ENCODE assay signal across 4 cellular contexts in the genomic region with DNA sequence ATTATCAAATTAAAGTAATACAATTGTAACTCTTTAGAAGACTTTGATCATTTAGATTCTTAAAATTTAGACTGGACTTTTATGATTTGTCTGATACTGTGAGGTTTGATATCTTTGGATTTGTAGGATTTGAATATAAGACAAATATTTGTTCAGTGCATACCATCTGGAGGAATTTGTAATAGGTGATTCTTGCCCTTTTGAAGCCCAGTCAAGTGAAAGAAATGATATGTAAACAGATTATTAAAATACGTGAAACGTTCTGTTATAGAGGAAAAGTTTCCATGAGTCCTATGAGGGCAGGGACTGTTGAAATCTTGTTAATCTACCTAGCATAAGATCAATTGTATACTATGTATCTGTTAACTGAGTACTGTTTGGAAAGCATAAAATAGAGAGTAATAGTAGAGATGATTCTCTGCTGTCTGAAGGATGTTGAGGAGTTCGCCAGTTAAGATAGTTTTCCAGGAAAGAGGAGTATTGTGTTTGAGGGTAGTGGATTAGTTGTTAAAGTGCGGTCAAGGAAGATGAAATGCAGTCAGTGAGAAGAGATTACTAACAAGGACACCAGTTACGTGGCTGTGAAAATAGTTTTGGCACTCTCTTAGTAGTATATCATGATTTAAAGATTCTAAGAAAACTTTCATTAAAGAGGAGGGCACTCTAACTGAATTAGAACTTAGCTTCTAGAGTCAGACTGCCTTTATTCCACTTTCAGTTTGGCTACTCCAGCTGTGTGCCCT.
A peak's percentile ranks its signal among the peaks of the same experiment; 100 is the strongest.
TF ChIP-seq lines count a peak whose summit lies in the region.

No MANE protein-coding gene starts in this region.

TF ChIP-seq in SK-N-SH treated with all-trans-retinoic acid at 6 μM for 48 hours, 23 proteins besides CTCF, POLR2A, EP300 and RAD21:
- TF ChIP-seq, protein P1, sequence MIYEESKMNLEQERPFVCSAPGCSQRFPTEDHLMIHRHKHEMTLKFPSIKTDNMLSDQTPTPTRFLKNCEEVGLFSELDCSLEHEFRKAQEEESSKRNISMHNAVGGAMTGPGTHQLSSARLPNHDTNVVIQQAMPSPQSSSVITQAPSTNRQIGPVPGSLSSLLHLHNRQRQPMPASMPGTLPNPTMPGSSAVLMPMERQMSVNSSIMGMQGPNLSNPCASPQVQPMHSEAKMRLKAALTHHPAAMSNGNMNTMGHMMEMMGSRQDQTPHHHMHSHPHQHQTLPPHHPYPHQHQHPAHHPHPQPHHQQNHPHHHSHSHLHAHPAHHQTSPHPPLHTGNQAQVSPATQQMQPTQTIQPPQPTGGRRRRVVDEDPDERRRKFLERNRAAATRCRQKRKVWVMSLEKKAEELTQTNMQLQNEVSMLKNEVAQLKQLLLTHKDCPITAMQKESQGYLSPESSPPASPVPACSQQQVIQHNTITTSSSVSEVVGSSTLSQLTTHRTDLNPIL (CRISPR knock-in tag; IDR thresholded peaks at IDR 0.05; ENCODE audit: low read depth): no peak
- TF ChIP-seq ISL1 (CRISPR knock-in tag; IDR thresholded peaks at IDR 0.05) (no peak), ESRRG (CRISPR knock-in tag; IDR thresholded peaks at IDR 0.05) (no peak), GLIS3 (CRISPR knock-in tag; IDR thresholded peaks at IDR 0.05) (no peak), ZFP3 (CRISPR knock-in tag; IDR thresholded peaks at IDR 0.05) (0 out of 2 replicates have a peak, but pooled peaks have one; percentile 47), TOX (CRISPR knock-in tag; IDR thresholded peaks at IDR 0.05; ENCODE audit: borderline replicate concordance) (no peak)
- TF ChIP-seq, protein P2, sequence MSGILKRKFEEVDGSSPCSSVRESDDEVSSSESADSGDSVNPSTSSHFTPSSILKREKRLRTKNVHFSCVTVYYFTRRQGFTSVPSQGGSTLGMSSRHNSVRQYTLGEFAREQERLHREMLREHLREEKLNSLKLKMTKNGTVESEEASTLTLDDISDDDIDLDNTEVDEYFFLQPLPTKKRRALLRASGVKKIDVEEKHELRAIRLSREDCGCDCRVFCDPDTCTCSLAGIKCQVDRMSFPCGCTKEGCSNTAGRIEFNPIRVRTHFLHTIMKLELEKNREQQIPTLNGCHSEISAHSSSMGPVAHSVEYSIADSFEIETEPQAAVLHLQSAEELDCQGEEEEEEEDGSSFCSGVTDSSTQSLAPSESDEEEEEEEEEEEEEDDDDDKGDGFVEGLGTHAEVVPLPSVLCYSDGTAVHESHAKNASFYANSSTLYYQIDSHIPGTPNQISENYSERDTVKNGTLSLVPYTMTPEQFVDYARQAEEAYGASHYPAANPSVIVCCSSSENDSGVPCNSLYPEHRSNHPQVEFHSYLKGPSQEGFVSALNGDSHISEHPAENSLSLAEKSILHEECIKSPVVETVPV (CRISPR knock-in tag; IDR thresholded peaks at IDR 0.05): no peak

TF ChIP-seq in SK-N-SH, 30 proteins besides CTCF, POLR2A, EP300 and RAD21:
- TF ChIP-seq FOXJ3 (CRISPR knock-in tag; IDR thresholded peaks at IDR 0.05) (no peak), RXRA (IDR thresholded peaks at IDR 0.05; ENCODE audit: borderline replicate concordance, low read depth) (no peak), POLR2AphosphoS5 (IDR thresholded peaks at IDR 0.05; ENCODE audit: low read depth, low read length) (no peak), FOXM1 (IDR thresholded peaks at IDR 0.05; ENCODE audit: low read depth) (no peak), NFIC (IDR thresholded peaks at IDR 0.05; ENCODE audit: borderline replicate concordance) (no peak), TEAD4 (IDR thresholded peaks at IDR 0.05; ENCODE audit: borderline replicate concordance, insufficient read depth) (no peak), TCF12 (IDR thresholded peaks at IDR 0.05) (no peak)
- TF ChIP-seq, protein P3, sequence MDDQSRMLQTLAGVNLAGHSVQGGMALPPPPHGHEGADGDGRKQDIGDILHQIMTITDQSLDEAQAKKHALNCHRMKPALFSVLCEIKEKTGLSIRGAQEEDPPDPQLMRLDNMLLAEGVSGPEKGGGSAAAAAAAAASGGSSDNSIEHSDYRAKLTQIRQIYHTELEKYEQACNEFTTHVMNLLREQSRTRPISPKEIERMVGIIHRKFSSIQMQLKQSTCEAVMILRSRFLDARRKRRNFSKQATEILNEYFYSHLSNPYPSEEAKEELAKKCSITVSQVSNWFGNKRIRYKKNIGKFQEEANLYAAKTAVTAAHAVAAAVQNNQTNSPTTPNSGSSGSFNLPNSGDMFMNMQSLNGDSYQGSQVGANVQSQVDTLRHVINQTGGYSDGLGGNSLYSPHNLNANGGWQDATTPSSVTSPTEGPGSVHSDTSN (IDR thresholded peaks at IDR 0.05): no peak
- TF ChIP-seq, protein P4, sequence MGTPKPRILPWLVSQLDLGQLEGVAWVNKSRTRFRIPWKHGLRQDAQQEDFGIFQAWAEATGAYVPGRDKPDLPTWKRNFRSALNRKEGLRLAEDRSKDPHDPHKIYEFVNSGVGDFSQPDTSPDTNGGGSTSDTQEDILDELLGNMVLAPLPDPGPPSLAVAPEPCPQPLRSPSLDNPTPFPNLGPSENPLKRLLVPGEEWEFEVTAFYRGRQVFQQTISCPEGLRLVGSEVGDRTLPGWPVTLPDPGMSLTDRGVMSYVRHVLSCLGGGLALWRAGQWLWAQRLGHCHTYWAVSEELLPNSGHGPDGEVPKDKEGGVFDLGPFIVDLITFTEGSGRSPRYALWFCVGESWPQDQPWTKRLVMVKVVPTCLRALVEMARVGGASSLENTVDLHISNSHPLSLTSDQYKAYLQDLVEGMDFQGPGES (IDR thresholded peaks at IDR 0.05; ENCODE audit: low read depth, low read length): no peak
- TF ChIP-seq, protein P5, sequence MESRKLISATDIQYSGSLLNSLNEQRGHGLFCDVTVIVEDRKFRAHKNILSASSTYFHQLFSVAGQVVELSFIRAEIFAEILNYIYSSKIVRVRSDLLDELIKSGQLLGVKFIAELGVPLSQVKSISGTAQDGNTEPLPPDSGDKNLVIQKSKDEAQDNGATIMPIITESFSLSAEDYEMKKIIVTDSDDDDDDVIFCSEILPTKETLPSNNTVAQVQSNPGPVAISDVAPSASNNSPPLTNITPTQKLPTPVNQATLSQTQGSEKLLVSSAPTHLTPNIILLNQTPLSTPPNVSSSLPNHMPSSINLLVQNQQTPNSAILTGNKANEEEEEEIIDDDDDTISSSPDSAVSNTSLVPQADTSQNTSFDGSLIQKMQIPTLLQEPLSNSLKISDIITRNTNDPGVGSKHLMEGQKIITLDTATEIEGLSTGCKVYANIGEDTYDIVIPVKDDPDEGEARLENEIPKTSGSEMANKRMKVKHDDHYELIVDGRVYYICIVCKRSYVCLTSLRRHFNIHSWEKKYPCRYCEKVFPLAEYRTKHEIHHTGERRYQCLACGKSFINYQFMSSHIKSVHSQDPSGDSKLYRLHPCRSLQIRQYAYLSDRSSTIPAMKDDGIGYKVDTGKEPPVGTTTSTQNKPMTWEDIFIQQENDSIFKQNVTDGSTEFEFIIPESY (IDR thresholded peaks at IDR 0.05; ENCODE audit: borderline replicate concordance, low read depth): no peak

TF ChIP-seq in IMR-90, 13 proteins besides CTCF, POLR2A, EP300 and RAD21:
- no peak for TF ChIP-seq NFE2L2 (IDR thresholded peaks at IDR 0.05; ENCODE audit: low read depth, low read length)
- no peak for TF ChIP-seq MXI1 (IDR thresholded peaks at IDR 0.05; ENCODE audit: borderline replicate concordance, low read depth, low read length)
- no peak for TF ChIP-seq RFX5 (IDR thresholded peaks at IDR 0.05; ENCODE audit: low read depth, low read length)
- no peak for TF ChIP-seq RCOR1 (IDR thresholded peaks at IDR 0.05; ENCODE audit: insufficient replicate concordance, low read length)
- no peak for TF ChIP-seq MAFK (IDR thresholded peaks at IDR 0.05; ENCODE audit: low read depth, low read length)

TF ChIP-seq in K562, 482 proteins besides CTCF, POLR2A, EP300 and RAD21:
- peak; percentile 50; the same call in 1 of the 2 replicates for TF ChIP-seq ZEB2 (IDR thresholded peaks at IDR 0.05)
- peak; percentile 24; the same call in 1 of the 2 replicates for TF ChIP-seq CTBP1 (IDR thresholded peaks at IDR 0.05; ENCODE audit: borderline replicate concordance)
- TF ChIP-seq FOSL1 (tag; conservative IDR thresholded peaks at IDR 0.05): 0 out of 2 replicates have a peak, but pooled peaks have one; percentile 21
- TF ChIP-seq, protein P6, sequence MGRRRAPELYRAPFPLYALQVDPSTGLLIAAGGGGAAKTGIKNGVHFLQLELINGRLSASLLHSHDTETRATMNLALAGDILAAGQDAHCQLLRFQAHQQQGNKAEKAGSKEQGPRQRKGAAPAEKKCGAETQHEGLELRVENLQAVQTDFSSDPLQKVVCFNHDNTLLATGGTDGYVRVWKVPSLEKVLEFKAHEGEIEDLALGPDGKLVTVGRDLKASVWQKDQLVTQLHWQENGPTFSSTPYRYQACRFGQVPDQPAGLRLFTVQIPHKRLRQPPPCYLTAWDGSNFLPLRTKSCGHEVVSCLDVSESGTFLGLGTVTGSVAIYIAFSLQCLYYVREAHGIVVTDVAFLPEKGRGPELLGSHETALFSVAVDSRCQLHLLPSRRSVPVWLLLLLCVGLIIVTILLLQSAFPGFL (CRISPR knock-in tag; IDR thresholded peaks at IDR 0.05): no peak
- TF ChIP-seq CXXC5 (CRISPR knock-in tag; IDR thresholded peaks at IDR 0.05): peak; percentile 49
- peak; percentile 80; the same call in 1 of the 2 replicates for TF ChIP-seq MECOM (CRISPR knock-in tag; IDR thresholded peaks at IDR 0.05)
- peak; percentile 73 for TF ChIP-seq GATA2 (CRISPR knock-in tag; IDR thresholded peaks at IDR 0.05)
- no peak for TF ChIP-seq BMI1 (IDR thresholded peaks at IDR 0.05; ENCODE audit: low read length)
- TF ChIP-seq SMAD4 (CRISPR knock-in tag; conservative IDR thresholded peaks at IDR 0.05): 0 out of 2 replicates have a peak, but pooled peaks have one; percentile 60
- TF ChIP-seq RCOR1 (IDR thresholded peaks at IDR 0.05; ENCODE audit: borderline replicate concordance in 1 of 2, low read depth in 2 of 2, low read length in 2 of 2): peak in 1 of 2 experiments; percentile 75; a peak in 1 of 4 replicates
- TF ChIP-seq SMARCA4 (IDR thresholded peaks at IDR 0.05): peak; percentile 62; the same call in 1 of the 2 replicates
- peak; percentile 30; the same call in 1 of the 2 replicates for TF ChIP-seq ZNF766 (CRISPR knock-in tag; conservative IDR thresholded peaks at IDR 0.05)
- TF ChIP-seq, protein P7, sequence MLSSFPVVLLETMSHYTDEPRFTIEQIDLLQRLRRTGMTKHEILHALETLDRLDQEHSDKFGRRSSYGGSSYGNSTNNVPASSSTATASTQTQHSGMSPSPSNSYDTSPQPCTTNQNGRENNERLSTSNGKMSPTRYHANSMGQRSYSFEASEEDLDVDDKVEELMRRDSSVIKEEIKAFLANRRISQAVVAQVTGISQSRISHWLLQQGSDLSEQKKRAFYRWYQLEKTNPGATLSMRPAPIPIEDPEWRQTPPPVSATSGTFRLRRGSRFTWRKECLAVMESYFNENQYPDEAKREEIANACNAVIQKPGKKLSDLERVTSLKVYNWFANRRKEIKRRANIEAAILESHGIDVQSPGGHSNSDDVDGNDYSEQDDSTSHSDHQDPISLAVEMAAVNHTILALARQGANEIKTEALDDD (IDR thresholded peaks at IDR 0.05): peak; percentile 99
- peak; percentile 82 for TF ChIP-seq STAT5A (IDR thresholded peaks at IDR 0.05; ENCODE audit: borderline replicate concordance, low read length)
- TF ChIP-seq, protein P8, sequence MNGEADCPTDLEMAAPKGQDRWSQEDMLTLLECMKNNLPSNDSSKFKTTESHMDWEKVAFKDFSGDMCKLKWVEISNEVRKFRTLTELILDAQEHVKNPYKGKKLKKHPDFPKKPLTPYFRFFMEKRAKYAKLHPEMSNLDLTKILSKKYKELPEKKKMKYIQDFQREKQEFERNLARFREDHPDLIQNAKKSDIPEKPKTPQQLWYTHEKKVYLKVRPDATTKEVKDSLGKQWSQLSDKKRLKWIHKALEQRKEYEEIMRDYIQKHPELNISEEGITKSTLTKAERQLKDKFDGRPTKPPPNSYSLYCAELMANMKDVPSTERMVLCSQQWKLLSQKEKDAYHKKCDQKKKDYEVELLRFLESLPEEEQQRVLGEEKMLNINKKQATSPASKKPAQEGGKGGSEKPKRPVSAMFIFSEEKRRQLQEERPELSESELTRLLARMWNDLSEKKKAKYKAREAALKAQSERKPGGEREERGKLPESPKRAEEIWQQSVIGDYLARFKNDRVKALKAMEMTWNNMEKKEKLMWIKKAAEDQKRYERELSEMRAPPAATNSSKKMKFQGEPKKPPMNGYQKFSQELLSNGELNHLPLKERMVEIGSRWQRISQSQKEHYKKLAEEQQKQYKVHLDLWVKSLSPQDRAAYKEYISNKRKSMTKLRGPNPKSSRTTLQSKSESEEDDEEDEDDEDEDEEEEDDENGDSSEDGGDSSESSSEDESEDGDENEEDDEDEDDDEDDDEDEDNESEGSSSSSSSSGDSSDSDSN (IDR thresholded peaks at IDR 0.05; ENCODE audit: borderline replicate concordance in 1 of 2, low read depth in 2 of 2, low read length in 2 of 2): no peak
- TF ChIP-seq SOX6 (IDR thresholded peaks at IDR 0.05): peak; percentile 78
- peak; percentile 69 for TF ChIP-seq ARID1B (IDR thresholded peaks at IDR 0.05)
- TF ChIP-seq JUND (IDR thresholded peaks at IDR 0.05; ENCODE audit: borderline replicate concordance, low read depth, low read length): 0 out of 2 replicates have a peak, but pooled peaks have one; percentile 22
- TF ChIP-seq JUND (tag; IDR thresholded peaks at IDR 0.05; ENCODE audit: borderline replicate concordance, low read depth, low read length): no peak; the same call in 2 of the 3 replicates
- peak; percentile 28; the same call in 1 of the 2 replicates for TF ChIP-seq NCOR1 (IDR thresholded peaks at IDR 0.05)
- TF ChIP-seq ZBTB7A (IDR thresholded peaks at IDR 0.05; ENCODE audit: borderline replicate concordance, control insufficient read depth, low read depth, low read length): no peak
- peak; percentile 45 for TF ChIP-seq MEIS2 (IDR thresholded peaks at IDR 0.05; ENCODE audit: partially characterized antibody)
- peak; percentile 50 for TF ChIP-seq DPF2 (IDR thresholded peaks at IDR 0.05)
- peak; percentile 51; the same call in 1 of the 2 replicates for TF ChIP-seq SMARCE1 (IDR thresholded peaks at IDR 0.05)
- TF ChIP-seq NFYB (IDR thresholded peaks at IDR 0.05; ENCODE audit: extremely low read depth, insufficient read length): no peak
- TF ChIP-seq FIP1L1 (IDR thresholded peaks at IDR 0.05; ENCODE audit: low read depth, low read length, poor library complexity, severe bottlenecking): no peak
- TF ChIP-seq KDM1A (IDR thresholded peaks at IDR 0.05): peak; percentile 42 to 51; a peak in 2 of 4 replicates
- no peak for TF ChIP-seq POLR2B (IDR thresholded peaks at IDR 0.05; ENCODE audit: low read depth, partially characterized antibody)
- peak; percentile 53 for TF ChIP-seq BRD9 (IDR thresholded peaks at IDR 0.05; ENCODE audit: low read depth, partially characterized antibody)
- peak in 1 of 2 experiments; percentile 62; a peak in 1 of 4 replicates for TF ChIP-seq HDAC1 (IDR thresholded peaks at IDR 0.05)
- no peak for TF ChIP-seq CEBPG (CRISPR knock-in tag; IDR thresholded peaks at IDR 0.05)
- TF ChIP-seq CEBPG (tag; conservative IDR thresholded peaks at IDR 0.05 in 1 of 2, IDR thresholded peaks at IDR 0.05 in 1 of 2): no peak
- TF ChIP-seq NBN (IDR thresholded peaks at IDR 0.05; ENCODE audit: low read depth): peak; percentile 67; the same call in 1 of the 2 replicates
- peak; percentile 41; the same call in 1 of the 2 replicates for TF ChIP-seq CBFA2T3 (IDR thresholded peaks at IDR 0.05)
